In the genomic region with DNA sequence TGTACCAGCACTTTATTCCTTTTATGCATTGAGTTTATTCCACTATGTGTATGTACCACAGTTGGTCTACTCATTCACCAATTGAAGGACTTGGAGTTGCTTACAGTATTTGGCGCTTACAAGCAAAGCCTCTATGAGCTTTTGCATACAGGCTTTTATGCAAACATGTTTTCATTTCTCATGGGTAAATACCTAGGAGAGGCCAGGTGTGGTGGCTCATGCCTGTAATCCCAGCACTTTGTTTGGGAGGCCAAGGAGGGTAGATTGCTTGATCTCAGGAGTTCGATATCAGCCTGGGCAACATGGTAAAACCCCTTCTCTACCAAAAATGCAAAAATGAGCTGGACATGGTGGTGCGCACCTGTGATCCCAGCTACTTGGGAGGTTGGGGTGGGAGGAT, we compare ENCODE assay signal across 16 cellular contexts.
"Had no signal": no experiment of that assay in that cellular context is flagged by ENCODE, and none has a peak within 500 bp of the region (broad histone marks: within the 10 kb centered on the region; RNA-seq: fewer than 3 reads in every experiment).

No MANE protein-coding gene starts in this region.

- H3K4me2 ChIP-seq: hepatocyte, smooth muscle cell had no signal

- H2AFZ ChIP-seq: hepatocyte had no signal

- H3K9me3 ChIP-seq: suprapubic skin, thyroid gland had no signal

- ATAC-seq: left colon; stimulated activated naive CD8-positive, alpha-beta T cell treated with anti-CD3 and anti-CD28 coated beads, Interleukin-15, Interleukin-2, amounts not matched to agents 100 U/mL and 50 U/mL, for 24 hours had no signal

- H3K36me3 ChIP-seq: suprapubic skin, thyroid gland had no signal

- H3K27me3 ChIP-seq: hepatocyte, suprapubic skin, thyroid gland had no signal

- H3K27ac ChIP-seq: hepatocyte, suprapubic skin had no signal

- H3K27ac Mint-ChIP-seq: type B pancreatic cell had no signal

- H3K4me3 Mint-ChIP-seq: nephron, type B pancreatic cell had no signal

- H3K27me3 Mint-ChIP-seq: naive B cell, type B pancreatic cell had no signal

- DNase-seq: effector CD4-positive, alpha-beta T cell; foreskin melanocyte; head of caudate nucleus; left colon; mesendoderm; naive B cell; posterior cingulate gyrus; stimulated activated CD4-positive, alpha-beta T cell treated with anti-CD3 and anti-CD28 coated beads, Interleukin-2, amount 100 ng/mL, for 48 hours; stimulated activated naive CD8-positive, alpha-beta T cell treated with anti-CD3 and anti-CD28 coated beads, Interleukin-15, Interleukin-2, amounts not matched to agents 100 U/mL and 50 U/mL, for 24 hours; thyroid gland had no signal

- H3K4me3 ChIP-seq: coronary artery, hepatocyte, smooth muscle cell, suprapubic skin, thyroid gland had no signal

- H3K9me3 Mint-ChIP-seq: naive B cell, nephron, type B pancreatic cell had no signal
